ENCODE assay signal across 17 cellular contexts in the genomic region with DNA sequence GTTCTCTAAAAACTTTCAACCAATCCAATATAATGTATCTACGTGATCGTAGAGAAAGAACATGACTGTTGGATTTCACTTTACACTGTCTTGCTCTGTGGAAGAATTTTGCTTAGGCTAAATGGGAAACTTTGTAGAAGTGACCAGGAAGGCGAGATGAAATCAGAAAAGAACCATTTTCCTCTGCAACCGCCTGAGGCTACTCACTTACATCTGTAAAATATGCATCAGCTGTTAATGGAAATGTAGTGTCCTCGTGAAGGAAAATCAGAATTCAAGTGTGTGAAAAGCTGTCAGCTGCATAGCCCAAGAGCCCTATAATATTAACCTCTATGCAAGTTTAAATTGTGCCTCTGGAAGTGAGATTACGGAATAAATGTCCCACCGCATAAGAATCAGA.
DNase-seq lines count a peak whose midpoint lies in the region; ATAC-seq and FAIRE-seq lines count a peak whose summit lies in the region.
"Had no signal": no experiment of that assay in that cellular context is flagged by ENCODE, and none has a peak within 500 bp of the region (broad histone marks: within the 10 kb centered on the region; RNA-seq: fewer than 3 reads in every experiment).

No MANE protein-coding gene starts in this region.

- no peak overlapping the region for H2AK5ac ChIP-seq in trophoblast cell (ENCODE audit: low read length)

- H2AFZ ChIP-seq in GM23248 (peak overlapping the region; percentile 35), trophoblast cell (ENCODE audit: insufficient read depth, low read length, poor library complexity) (no peak overlapping the region)

- H3K4me3 ChIP-seq in GM23248 (no peak overlapping the region), SK-N-MC (no peak overlapping the region), trophoblast cell (ENCODE audit: low read depth, low read length) (no peak overlapping the region)
- H3K4me3 ChIP-seq: BLaER1 treated with 17β-estradiol and CSF1 and Interleukin-3, amounts not matched to agents 10 nM and 100 nM; GM12878; GM23338 had no signal

- no peak overlapping the region for H2BK12ac ChIP-seq in trophoblast cell (ENCODE audit: low read length)

- H3K36me3 ChIP-seq in GM23248 (ENCODE audit: low read depth) = no peaks in the 10 kb centered on the region
- no peaks in the 10 kb centered on the region for H3K36me3 ChIP-seq in SK-N-MC (ENCODE audit: insufficient read depth, low read length)
- H3K36me3 ChIP-seq in trophoblast cell (ENCODE audit: control insufficient read depth in 1 of 2, insufficient read depth in 2 of 2, low read length in 2 of 2) = no peaks in the 10 kb centered on the region
- H3K36me3 ChIP-seq: BLaER1 treated with 17β-estradiol and CSF1 and Interleukin-3, amounts not matched to agents 10 nM and 100 nM had no signal

- no peak overlapping the region for H3K23ac ChIP-seq in trophoblast cell (ENCODE audit: low read length)

- no peaks in the 10 kb centered on the region for H3K79me1 ChIP-seq in trophoblast cell (ENCODE audit: low read length)

- no peaks in the 10 kb centered on the region for H3K9me2 ChIP-seq in GM23248 (ENCODE audit: insufficient read depth)

- H3K4me2 ChIP-seq in GM23248 (ENCODE audit: unreplicated experiment) = no peak overlapping the region
- no peak overlapping the region for H3K4me2 ChIP-seq in trophoblast cell (ENCODE audit: low read length)
- H3K4me2 ChIP-seq: BLaER1 treated with 17β-estradiol and CSF1 and Interleukin-3, amounts not matched to agents 10 nM and 100 nM; GM23338 had no signal

- peaks cover 14% of the 10 kb centered on the region for H3K4me1 ChIP-seq in GM23248 (ENCODE audit: insufficient read depth)
- no peaks in the 10 kb centered on the region for H3K4me1 ChIP-seq in trophoblast cell (ENCODE audit: control insufficient read depth in 1 of 2, insufficient read depth in 2 of 2, low read length in 2 of 2)
- H3K4me1 ChIP-seq: BLaER1 treated with 17β-estradiol and CSF1 and Interleukin-3, amounts not matched to agents 10 nM and 100 nM had no signal

- FAIRE-seq in frontal cortex (lab: Jason Lieb, UNC) = no peak
- FAIRE-seq: GM12878, H54 had no signal

- no peak overlapping the region for H3K18ac ChIP-seq in trophoblast cell (ENCODE audit: low read length)

- H3K27me3 ChIP-seq in GM23248 (replicated peaks; ENCODE audit: insufficient read depth) (no peaks in the 10 kb centered on the region), trophoblast cell (ENCODE audit: insufficient read depth, low read length) (no peaks in the 10 kb centered on the region)
- H3K27me3 ChIP-seq: BLaER1 treated with 17β-estradiol and CSF1 and Interleukin-3, amounts not matched to agents 10 nM and 100 nM had no signal

- DNase-seq in GM23248 (peak; percentile 9), SK-N-MC (ENCODE audit: low read depth, low spot score) (peak; percentile 3), trophoblast cell (peak; percentile 13 to 46), frontal cortex (ENCODE audit: low spot score in 2 of 2) (no peak), left ventricle myocardium superior (no peak), mucosa of gallbladder (ENCODE audit: low spot score) (no peak)
- DNase-seq: CD8-positive, alpha-beta T cell; COR-L47; DMS 273 treated with DMSO at 0.1 percent for 48 hours; DMS53; DND-41; EL; HCEC 1CT had no signal

- no peak overlapping the region for H3K27ac ChIP-seq in GM23248
- no peak overlapping the region for H3K27ac ChIP-seq in SK-N-MC
- no peak overlapping the region for H3K27ac ChIP-seq in trophoblast cell (ENCODE audit: low read depth, low read length)
- H3K27ac ChIP-seq: BLaER1 treated with 17β-estradiol and CSF1 and Interleukin-3, amounts not matched to agents 10 nM and 100 nM had no signal

- 35 to 37% methylated on average over 7 of the region's 7 CpGs for whole genome bisulfite sequencing in GM23248 (ENCODE audit: low coverage in 1 of 2, low lambda C conversion rate in 2 of 2, missing lambda C conversion rate in 2 of 2), 2 experiments
- WGBS in trophoblast cell (ENCODE audit: extremely low coverage, insufficient coverage, insufficient read length) = no CpG with 5 or more reads among the region's 7 CpGs

- in situ Hi-C loops in GM23248 (cut with MboI) = no loop called here

- H4K12ac ChIP-seq in trophoblast cell (ENCODE audit: low read depth, low read length) = no peak overlapping the region

- H4K91ac ChIP-seq in trophoblast cell (ENCODE audit: low read depth, low read length) = no peak overlapping the region

- intact Hi-C loops in left ventricle myocardium superior (cut with micrococcal nuclease) = no loop called here

- no peaks in the 10 kb centered on the region for H3F3A ChIP-seq in GM23248 (ENCODE audit: insufficient read depth)

- no peak for ATAC-seq in left ventricle myocardium superior
- ATAC-seq: CD8-positive, alpha-beta T cell; GM12878; GM23338 had no signal

- H3K79me2 ChIP-seq in GM23248 (ENCODE audit: insufficient read depth) (no peaks in the 10 kb centered on the region), trophoblast cell (ENCODE audit: control insufficient read depth, insufficient read depth, low read length, poor library complexity) (no peaks in the 10 kb centered on the region)

- no peak overlapping the region for H3K14ac ChIP-seq in trophoblast cell (ENCODE audit: low read length)

- no peak overlapping the region for H4K8ac ChIP-seq in trophoblast cell (ENCODE audit: low read depth, low read length)

- no peak overlapping the region for H2BK120ac ChIP-seq in trophoblast cell (ENCODE audit: insufficient read depth, low read length, poor library complexity)

- H2BK5ac ChIP-seq in trophoblast cell (ENCODE audit: low read depth, low read length, poor library complexity) = no peak overlapping the region

- no peaks in the 10 kb centered on the region for H4K20me1 ChIP-seq in GM23248 (ENCODE audit: insufficient read depth)
- H4K20me1 ChIP-seq: BLaER1 treated with 17β-estradiol and CSF1 and Interleukin-3, amounts not matched to agents 10 nM and 100 nM had no signal

- no peak overlapping the region for H3K4ac ChIP-seq in trophoblast cell (ENCODE audit: low read depth, low read length)

- H3K9me3 ChIP-seq in GM23248 (ENCODE audit: low read depth) (no peaks in the 10 kb centered on the region), SK-N-MC (ENCODE audit: low read depth, low read length) (no peaks in the 10 kb centered on the region), trophoblast cell (ENCODE audit: insufficient read depth, low read depth, low read length) (peaks cover 1% of the 10 kb centered on the region)

- H3K9ac ChIP-seq in GM23248 (no peak overlapping the region), SK-N-MC (ENCODE audit: insufficient read length) (no peak overlapping the region), trophoblast cell (ENCODE audit: low read length) (no peak overlapping the region)
- H3K9ac ChIP-seq: BLaER1 treated with 17β-estradiol and CSF1 and Interleukin-3, amounts not matched to agents 10 nM and 100 nM had no signal

Comparison
In these comparisons a context has a peak if more than half of its experiments do, and no peak if none do; other contexts are left out.
1. DNase-seq: peak in GM23248 (single experiment), SK-N-MC (single experiment) and trophoblast cell (2 of 2); none in frontal cortex (0 of 2), left ventricle myocardium superior (single experiment) and mucosa of gallbladder (single experiment).